28 cellular contexts compared by ENCODE assay signal in genomic region chr7:156621628-156622027, GRCh38. TPM values are rescaled to one million over a fixed set of nuclear protein-coding genes. Genes with fewer than 3 reads are reported as not detected.
"Had no signal": no experiment of that assay in that cellular context is flagged by ENCODE, and none has a peak within 500 bp of the region (broad histone marks: within the 10 kb centered on the region; RNA-seq: fewer than 3 reads in every experiment).

No MANE protein-coding gene starts in this region.

- H3K79me2 ChIP-seq: parathyroid adenoma had no signal

- H3K4me3 ChIP-seq: neural progenitor cell, ovary, psoas muscle, right lobe of liver, sigmoid colon, stomach, thoracic aorta, thyroid gland, tibial nerve, upper lobe of left lung, uterus had no signal

- H3K4me2 ChIP-seq: neural progenitor cell had no signal

- H3K9ac ChIP-seq: neural progenitor cell, parathyroid adenoma had no signal

- H3K9me3 Mint-ChIP-seq: natural killer cell had no signal

- ATAC-seq: natural killer cell; psoas muscle; right cardiac atrium; right lobe of liver; stimulated activated effector memory CD8-positive, alpha-beta T cell treated with anti-CD3 and anti-CD28 coated beads, Interleukin-12 subunit alpha, Interleukin-12 subunit beta, amount 100 ng/mL, for 72 hours; stimulated activated naive B cell treated with anti-CD40 and anti-IgM and Interleukin-4, amounts not matched to agents 10 μg/mL and 1 μg/mL and 100 μg/mL, for 72 hours had no signal

- H3K27ac ChIP-seq: neural progenitor cell, ovary, parathyroid adenoma, psoas muscle, right lobe of liver, sigmoid colon, stomach, thoracic aorta, thyroid gland, tibial nerve, upper lobe of left lung, uterus had no signal

- H2AFZ ChIP-seq: neural progenitor cell, parathyroid adenoma had no signal

- H3K36me3 Mint-ChIP-seq: natural killer cell; stimulated activated effector memory CD8-positive, alpha-beta T cell treated with anti-CD3 and anti-CD28 coated beads, Interleukin-12 subunit alpha, Interleukin-12 subunit beta, amount 100 ng/mL, for 72 hours had no signal

- H3K4me1 ChIP-seq: parathyroid adenoma, psoas muscle, thyroid gland, tibial nerve, upper lobe of left lung, uterus had no signal

- H3K9me3 ChIP-seq: psoas muscle, right lobe of liver, stomach, thoracic aorta, thyroid gland, upper lobe of left lung had no signal

- H3K36me3 ChIP-seq: neural progenitor cell, ovary, right lobe of liver, sigmoid colon, stomach, thoracic aorta, thyroid gland, tibial nerve, upper lobe of left lung, uterus had no signal

- H3K27ac Mint-ChIP-seq: natural killer cell; nephron; neural progenitor cell; progenitor cell of endocrine pancreas; stimulated activated effector memory CD8-positive, alpha-beta T cell treated with anti-CD3 and anti-CD28 coated beads, Interleukin-12 subunit alpha, Interleukin-12 subunit beta, amount 100 ng/mL, for 72 hours; stimulated activated naive B cell treated with anti-CD40 and anti-IgM and Interleukin-4, amounts not matched to agents 10 μg/mL and 1 μg/mL and 100 μg/mL, for 72 hours; stimulated activated naive CD8-positive, alpha-beta T cell treated with anti-CD3 and anti-CD28 coated beads, Interleukin-15, Interleukin-2, amounts not matched to agents 100 ng/mL and 50 ng/mL, for 24 hours had no signal

- H3K27me3 ChIP-seq: ovary, right lobe of liver, thyroid gland, upper lobe of left lung, uterus had no signal

- H3K4me3 Mint-ChIP-seq: natural killer cell; nephron; neural progenitor cell; stimulated activated effector memory CD8-positive, alpha-beta T cell treated with anti-CD3 and anti-CD28 coated beads, Interleukin-12 subunit alpha, Interleukin-12 subunit beta, amount 100 ng/mL, for 72 hours; stimulated activated naive B cell treated with anti-CD40 and anti-IgM and Interleukin-4, amounts not matched to agents 10 μg/mL and 1 μg/mL and 100 μg/mL, for 72 hours; stimulated activated naive CD8-positive, alpha-beta T cell treated with anti-CD3 and anti-CD28 coated beads, Interleukin-15, Interleukin-2, amounts not matched to agents 100 ng/mL and 50 ng/mL, for 24 hours had no signal

- DNase-seq: natural killer cell; occipital lobe; ovary; posterior cingulate gyrus; psoas muscle; right cardiac atrium; right lobe of liver; sigmoid colon; small intestine; stimulated activated CD4-positive, alpha-beta T cell treated with anti-CD3 and anti-CD28 coated beads, Interleukin-15, amount 100 ng/mL, for 24 hours; stimulated activated CD4-positive, alpha-beta T cell treated with anti-CD3 and anti-CD28 coated beads, Interleukin-2, amount 100 ng/mL, for 24 hours; stimulated activated CD4-positive, alpha-beta T cell treated with anti-CD3 and anti-CD28 coated beads, Interleukin-2, amount 100 ng/mL, for 48 hours; stimulated activated CD4-positive, alpha-beta T cell treated with anti-CD3 and anti-CD28 coated beads, Interleukin-4, amount 100 ng/mL, for 24 hours; stimulated activated naive B cell treated with anti-CD40 and anti-IgM and Interleukin-4, amounts not matched to agents 10 μg/mL and 1 μg/mL and 100 μg/mL, for 72 hours; stimulated activated naive CD4-positive, alpha-beta T cell treated with Interleukin-2 at 50 U/mL for 16 hours; stomach; thyroid gland; trophoblast cell; upper lobe of left lung; uterus had no signal

RNA-seq across cellular contexts. Expression of gene RNF32, which starts 18.9 kb away (rescaled TPM):
- total RNA-seq: thoracic aorta had no signal
